In genomic region chr6:33080127-33081089, GRCh38 we compare ENCODE assay signal across 8 cellular contexts. TPM values are rescaled to one million over a fixed set of nuclear protein-coding genes. Genes with fewer than 3 reads are reported as not detected.
DNase-seq lines count a peak whose midpoint lies in the region; ATAC-seq and TF ChIP-seq lines count a peak whose summit lies in the region.

No MANE protein-coding gene starts in this region.

- no peaks in the 10 kb centered on the region for H3K79me2 ChIP-seq in fibroblast of lung (ENCODE audit: control insufficient read depth, insufficient read depth, low read length)

- H3K4me1 ChIP-seq in fibroblast of lung (ENCODE audit: control insufficient read depth, extremely low read depth, insufficient read depth, low read length), result peaks cover 3% of the 10 kb centered on the region
- H3K4me1 ChIP-seq in mucosa of stomach (ENCODE audit: control insufficient read depth, insufficient read depth, low read length), result peaks cover 8% of the 10 kb centered on the region
- peaks cover 13% of the 10 kb centered on the region for H3K4me1 ChIP-seq in vagina

- H4K20me1 ChIP-seq in fibroblast of lung (ENCODE audit: control insufficient read depth, extremely low read depth, insufficient read depth, low read length), result no peaks in the 10 kb centered on the region

- DNase-seq in C1 segment of cervical spinal cord (lab: John Stamatoyannopoulos, UW), result peak in 9 of 14 donors; percentile 16 to 73 (median 50)
- DNase-seq in NCI-H69 (lab: John Stamatoyannopoulos, UW), result peak; percentile 22
- DNase-seq in fibroblast of lung (ENCODE audit: low read depth in 2 of 2), result peak; percentile 49 to 50
- peak in 1 of 2 donors; percentile 88 for DNase-seq in vagina (ENCODE audit: extremely low spot score in 2 of 2)
- DNase-seq in GF-D8 (lab: John Stamatoyannopoulos, UW), result no peak

- H2AFZ ChIP-seq in fibroblast of lung (ENCODE audit: low read length), result peak overlapping the region; percentile 45

- TF ChIP-seq POLR2A in vagina (IDR thresholded peaks at IDR 0.05), result peak in 1 of 2 donors; percentile 43

- H3K9me3 ChIP-seq in fibroblast of lung (ENCODE audit: control insufficient read depth, insufficient read depth, low read depth, low read length) (no peaks in the 10 kb centered on the region), mucosa of stomach (ENCODE audit: control insufficient read depth, low read length) (no peaks in the 10 kb centered on the region), vagina (no peaks in the 10 kb centered on the region)

- H3K4me3 ChIP-seq in fibroblast of lung (replicated peaks in 1 of 4; ENCODE audit: control extremely low read depth in 1 of 4, insufficient read depth in 1 of 4, low read depth in 3 of 4, low read length in 4 of 4), result peak overlapping the region; percentile 8 to 58 (median 38)
- no peak overlapping the region for H3K4me3 ChIP-seq in mucosa of stomach (ENCODE audit: low read length)
- peak overlapping the region; percentile 53 to 57 for H3K4me3 ChIP-seq in vagina

- H3K27me3 ChIP-seq in fibroblast of lung (ENCODE audit: control insufficient read depth, insufficient read depth, low read length), result no peaks in the 10 kb centered on the region
- peaks cover 4% of the 10 kb centered on the region for H3K27me3 ChIP-seq in mucosa of stomach (ENCODE audit: control insufficient read depth, insufficient read depth, low read length)
- H3K27me3 ChIP-seq in vagina, result no peaks in the 10 kb centered on the region

- intact Hi-C loops in vagina (cut with DNase I), result loop anchor here (2.0 kb wide), 1 partner anchor 66 kb away; no protein-coding TSS in a partner anchor

- TF ChIP-seq CTCF in fibroblast of lung (conservative IDR thresholded peaks at IDR 0.05 in 1 of 2, IDR thresholded peaks at IDR 0.05 in 1 of 2; ENCODE audit: low read depth in 1 of 2, low read length in 2 of 2), result no peak
- no peak for TF ChIP-seq CTCF in vagina (IDR thresholded peaks at IDR 0.05)

- ATAC-seq in GM19395 (IDR thresholded peaks at IDR 0.05; ENCODE audit: unreplicated experiment) (no peak), GM21576 (IDR thresholded peaks at IDR 0.05; ENCODE audit: unreplicated experiment) (no peak)

- H3K27ac ChIP-seq in fibroblast of lung (ENCODE audit: insufficient read depth, low read length) (no peak overlapping the region), vagina (peak overlapping the region; percentile 91)

- H3K36me3 ChIP-seq in fibroblast of lung (ENCODE audit: control insufficient read depth, insufficient read depth, low read length) (no peaks in the 10 kb centered on the region), mucosa of stomach (ENCODE audit: control insufficient read depth, insufficient read depth, low read length) (no peaks in the 10 kb centered on the region), vagina (no peaks in the 10 kb centered on the region)

- H3K9ac ChIP-seq in fibroblast of lung (ENCODE audit: insufficient read depth, low read length) (no peak overlapping the region), mucosa of stomach (ENCODE audit: low read length) (peak overlapping the region; percentile 73)

- peak overlapping the region; percentile 80 for H3K4me2 ChIP-seq in fibroblast of lung (ENCODE audit: extremely low read depth, insufficient read depth, low read length)

RNA-seq across cellular contexts. Expression of gene HLA-DPB1, which starts 4.6 kb away (rescaled TPM):
- total RNA-seq in fibroblast of lung (1.3 and 5.4 TPM in 2 replicates), vagina (94.8 TPM)
- 11.0 and 11.5 TPM in 2 replicates for polyA plus RNA-seq in fibroblast of lung
- 11.9 and 12.7 TPM in 2 replicates for polyA plus RNA-seq in fibroblast of lung (2012)
- polyA minus RNA-seq in fibroblast of lung (ENCODE audit: low replicate concordance), result 17.9 and 29.3 TPM in 2 replicates

RNA-seq across cellular contexts. Expression of gene HLA-DPA1, which starts 7.0 kb away (rescaled TPM):
- 1.0 and 1.5 TPM in 2 replicates for total RNA-seq in fibroblast of lung
- polyA plus RNA-seq in fibroblast of lung, result 3.3 and 9.1 TPM in 2 replicates
- 3.6 and 6.0 TPM in 2 replicates for polyA plus RNA-seq in fibroblast of lung (2012)
- 0.59 and 6.6 TPM in 2 replicates for polyA minus RNA-seq in fibroblast of lung (ENCODE audit: low replicate concordance)
- total RNA-seq in vagina, result 82.3 TPM

Comparison
In these comparisons a context has a peak if more than half of its experiments do, and no peak if none do; other contexts are left out.
1. RNA of gene HLA-DPB1, which starts 4.6 kb away (total RNA-seq): 94.8 TPM in vagina (single experiment); 1.3 to 5.4 TPM in fibroblast of lung; every median in the first group is over 10 times any median in the second.
2. RNA of gene HLA-DPA1, which starts 7.0 kb away (total RNA-seq): 82.3 TPM in vagina (single experiment); 1.0 to 1.5 TPM in fibroblast of lung; every median in the first group is over 10 times any median in the second.